In genomic region chr2:74440378-74441110, GRCh38 we compare ENCODE assay signal across 8 cellular contexts. TPM values are rescaled to one million over a fixed set of nuclear protein-coding genes. Genes with fewer than 3 reads are reported as not detected.
DNase-seq lines count a peak whose midpoint lies in the region; ATAC-seq and TF ChIP-seq lines count a peak whose summit lies in the region.

No MANE protein-coding gene starts in this region.

- H2AFZ ChIP-seq in DND-41 (ENCODE audit: low read depth, low read length) (peak overlapping the region; percentile 86), neural progenitor cell (replicated peaks) (peak overlapping the region; percentile 92)

- H3K36me3 Mint-ChIP-seq in activated naive CD4-positive, alpha-beta T cell treated with anti-CD3 and anti-CD28 coated beads, Interleukin-2, amount 10 ng/mL, durations not matched to agents 7 days and 5 days: no peaks in the 10 kb centered on the region
- peaks cover 5% of the 10 kb centered on the region for H3K36me3 Mint-ChIP-seq in neural progenitor cell

- no peaks in the 10 kb centered on the region for H4K20me1 ChIP-seq in DND-41 (ENCODE audit: insufficient read depth, low read length)
- peaks cover 18% of the 10 kb centered on the region for H4K20me1 ChIP-seq in neural progenitor cell (ENCODE audit: low read depth)

- DNase-seq in DND-41: peak; percentile 91
- DNase-seq in NOMO-1 treated with dmso at 0.1 percent for 144 hours (lab: John Stamatoyannopoulos, UW; ENCODE audit: unreplicated experiment): peak; percentile 71
- DNase-seq in activated naive CD4-positive, alpha-beta T cell treated with anti-CD3 and anti-CD28 coated beads, Interleukin-2, amount 10 ng/mL, durations not matched to agents 7 days and 5 days: peak; percentile 62
- peak; percentile 94 for DNase-seq in germinal center (ENCODE audit: low spot score)
- peak; percentile 94 for DNase-seq in neural progenitor cell (ENCODE audit: low spot score)
- peak; percentile 92 to 95 for DNase-seq in aorta

- TF ChIP-seq CTCF in DND-41 (IDR thresholded peaks at IDR 0.05; ENCODE audit: borderline replicate concordance, extremely low read depth, low read length, poor library complexity, severe bottlenecking) (peak; percentile 51), neural progenitor cell (IDR thresholded peaks at IDR 0.05) (peak; percentile 32)

- H3K4me1 ChIP-seq in DND-41 (ENCODE audit: insufficient read depth, low read length) (peaks cover 41% of the 10 kb centered on the region), neural progenitor cell (peaks cover 18% of the 10 kb centered on the region), aorta (ENCODE audit: control insufficient read depth in 1 of 2, insufficient read depth in 2 of 2, low read length in 2 of 2) (no peaks in the 10 kb centered on the region)

- peaks cover 4% of the 10 kb centered on the region for H3K27me3 ChIP-seq in DND-41 (ENCODE audit: insufficient read depth, low read length, poor library complexity)
- peaks cover 20% of the 10 kb centered on the region for H3K27me3 ChIP-seq in neural progenitor cell
- no peaks in the 10 kb centered on the region for H3K27me3 ChIP-seq in aorta (ENCODE audit: control insufficient read depth in 1 of 2, insufficient read depth in 2 of 2, low read length in 1 of 2)

- WGBS in aorta, 2 donors: 10 to 14% methylated on average over 36 to 43 of the region's 43 CpGs

- peak overlapping the region; percentile 29 for H3K4me3 Mint-ChIP-seq in activated naive CD4-positive, alpha-beta T cell treated with anti-CD3 and anti-CD28 coated beads, Interleukin-2, amount 10 ng/mL, durations not matched to agents 7 days and 5 days
- peak overlapping the region; percentile 92 for H3K4me3 Mint-ChIP-seq in neural progenitor cell

- ATAC-seq in DND-41 (ENCODE audit: insufficient read depth, low read depth) (peak; percentile 99), GM19468 (IDR thresholded peaks at IDR 0.05; ENCODE audit: extremely low read depth, unreplicated experiment) (peak; percentile 76), HG03521 (IDR thresholded peaks at IDR 0.05; ENCODE audit: unreplicated experiment) (peak; percentile 82), aorta (ENCODE audit: low FRiP score) (peak; percentile 95)

- H3K9me3 Mint-ChIP-seq in activated naive CD4-positive, alpha-beta T cell treated with anti-CD3 and anti-CD28 coated beads, Interleukin-2, amount 10 ng/mL, durations not matched to agents 7 days and 5 days: no peaks in the 10 kb centered on the region
- no peaks in the 10 kb centered on the region for H3K9me3 Mint-ChIP-seq in neural progenitor cell

- peaks cover 84% of the 10 kb centered on the region for H3K27me3 Mint-ChIP-seq in activated naive CD4-positive, alpha-beta T cell treated with anti-CD3 and anti-CD28 coated beads, Interleukin-2, amount 10 ng/mL, durations not matched to agents 7 days and 5 days
- H3K27me3 Mint-ChIP-seq in neural progenitor cell (ENCODE audit: insufficient read depth, low read depth): peaks cover 29% of the 10 kb centered on the region

- H3K79me2 ChIP-seq in DND-41 (ENCODE audit: insufficient read depth, low read length): peaks cover 5% of the 10 kb centered on the region; the same call in 1 of the 2 replicates
- peaks cover 36% of the 10 kb centered on the region for H3K79me2 ChIP-seq in neural progenitor cell (ENCODE audit: low read depth)

- H3K4me3 ChIP-seq in DND-41 (ENCODE audit: low read depth in 1 of 2, low read length in 2 of 2): peak overlapping the region; percentile 18 to 70; a peak in 3 of 4 replicates
- peak overlapping the region; percentile 77 for H3K4me3 ChIP-seq in neural progenitor cell
- H3K4me3 ChIP-seq in aorta (ENCODE audit: low read length in 2 of 2): peak overlapping the region; percentile 8 to 41

- no peaks in the 10 kb centered on the region for H3K9me3 ChIP-seq in DND-41 (ENCODE audit: insufficient read depth, low read length, severe bottlenecking)
- H3K9me3 ChIP-seq in neural progenitor cell (ENCODE audit: low read depth): no peaks in the 10 kb centered on the region
- no peaks in the 10 kb centered on the region for H3K9me3 ChIP-seq in aorta (ENCODE audit: control insufficient read depth, low read length)

- H3F3A ChIP-seq in neural progenitor cell (ENCODE audit: low read depth): peaks cover 39% of the 10 kb centered on the region

- CTCF ChIA-PET in activated naive CD4-positive, alpha-beta T cell treated with anti-CD3 and anti-CD28 coated beads, Interleukin-2, amount 10 ng/mL, durations not matched to agents 7 days and 5 days (lab: Charles Lee): interaction anchor here (0.9 to 1.3 kb wide), 2 partner anchors 11 to 12 kb away, joined by 3 to 4 read pairs; no protein-coding TSS in a partner anchor

- H3K27ac ChIP-seq in DND-41 (ENCODE audit: low read length) (peak overlapping the region; percentile 84), neural progenitor cell (peak overlapping the region; percentile 98), aorta (ENCODE audit: low read depth in 1 of 2, low read length in 2 of 2) (peak overlapping the region in 1 of 2 donors; percentile 41)

- H3K4me2 ChIP-seq in DND-41 (ENCODE audit: insufficient read depth, low read length) (peak overlapping the region; percentile 85), neural progenitor cell (peak overlapping the region; percentile 98)

- intact Hi-C loops in aorta (cut with DNase I): no loop called here

- H3K27ac Mint-ChIP-seq in activated naive CD4-positive, alpha-beta T cell treated with anti-CD3 and anti-CD28 coated beads, Interleukin-2, amount 10 ng/mL, durations not matched to agents 7 days and 5 days: no peak overlapping the region
- H3K27ac Mint-ChIP-seq in neural progenitor cell: peak overlapping the region; percentile 96

- H3K4me1 Mint-ChIP-seq in activated naive CD4-positive, alpha-beta T cell treated with anti-CD3 and anti-CD28 coated beads, Interleukin-2, amount 10 ng/mL, durations not matched to agents 7 days and 5 days: peaks cover 22% of the 10 kb centered on the region
- H3K4me1 Mint-ChIP-seq in neural progenitor cell: peaks cover 36% of the 10 kb centered on the region

- H3K9ac ChIP-seq in DND-41 (ENCODE audit: low read depth, low read length) (peak overlapping the region; percentile 77), neural progenitor cell (peak overlapping the region; percentile 80)

- no peaks in the 10 kb centered on the region for H3K36me3 ChIP-seq in DND-41 (ENCODE audit: insufficient read depth, low read length)
- no peaks in the 10 kb centered on the region for H3K36me3 ChIP-seq in neural progenitor cell
- no peaks in the 10 kb centered on the region for H3K36me3 ChIP-seq in aorta (ENCODE audit: control insufficient read depth in 1 of 2, insufficient read depth in 2 of 2, low read length in 1 of 2)

RNA-seq across cellular contexts. Expression of gene RTKN, which starts 1.2 kb away (rescaled TPM):
- total RNA-seq in neural progenitor cell (ENCODE audit: low replicate concordance) (11.4 and 40.0 TPM in 2 replicates), aorta (10 to 100 TPM; 11.7 to 27.7 TPM)
- polyA plus RNA-seq in aorta: 10 to 100 TPM; 10.3 to 19.5 TPM

RNA-seq across cellular contexts. Expression of gene INO80B, which starts 14.3 kb away (rescaled TPM):
- 8.7 and 15.9 TPM in 2 replicates for total RNA-seq in neural progenitor cell (ENCODE audit: low replicate concordance)
- total RNA-seq in aorta: 10 to 100 TPM; 29.3 to 38.2 TPM
- 10 to 100 TPM; 18.2 to 60.9 TPM for polyA plus RNA-seq in aorta

RNA-seq across cellular contexts. Expression of gene WBP1, which starts 17.7 kb away (rescaled TPM):
- total RNA-seq in neural progenitor cell (ENCODE audit: low replicate concordance) (38.2 and 132 TPM in 2 replicates), aorta (10 to 100 TPM; 38.1 to 56.5 TPM)
- polyA plus RNA-seq in aorta: 100 to 1,000 TPM in 1 of 2 donors, 10 to 100 TPM in 1; 59.2 to 149 TPM

RNA-seq across cellular contexts. Expression of gene WDR54, which starts 19.0 kb away (rescaled TPM):
- total RNA-seq in neural progenitor cell (ENCODE audit: low replicate concordance): 88.1 and 138 TPM in 2 replicates
- 10 to 100 TPM in 1 of 2 donors, 1 to 10 TPM in 1; 6.3 to 10.2 TPM for total RNA-seq in aorta
- polyA plus RNA-seq in aorta: 10 to 100 TPM in 1 of 2 donors, 1 to 10 TPM in 1; 6.5 to 19.9 TPM

RNA-seq across cellular contexts. Expression of gene C2orf81, which starts 19.1 kb away (rescaled TPM):
- 1.8 and 6.0 TPM in 2 replicates for total RNA-seq in neural progenitor cell (ENCODE audit: low replicate concordance)
- total RNA-seq in aorta: 1 to 10 TPM; 1.4 to 3.1 TPM
- polyA plus RNA-seq in aorta: 1 to 10 TPM; 1.3 to 4.5 TPM

Comparison
In these comparisons a context has a peak if more than half of its experiments do, and no peak if none do; other contexts are left out.
1. H3K4me3 ChIP-seq: peak in every context shown above with its lines; median percentile 77 in neural progenitor cell; 44 in DND-41; 24 in aorta.